ENCODE assay signal across 8 cellular contexts in genomic region chr2:144516417-144516980, GRCh38. TPM values are rescaled to one million over a fixed set of nuclear protein-coding genes. Genes with fewer than 3 reads are reported as not detected.
DNase-seq lines count a peak whose midpoint lies in the region; ATAC-seq, FAIRE-seq and TF ChIP-seq lines count a peak whose summit lies in the region.

No MANE protein-coding gene starts in this region.

- H3K4me1 ChIP-seq in psoas muscle: peaks cover 19% of the 10 kb centered on the region

- H3K27me3 Mint-ChIP-seq in activated CD4-positive, alpha-beta T cell treated with anti-CD3 and anti-CD28 coated beads, Interleukin-2, amount 10 ng/mL, durations not matched to agents 7 days and 5 days: peaks cover 63% of the 10 kb centered on the region
- H3K27me3 Mint-ChIP-seq in activated CD4-positive, alpha-beta memory T cell treated with anti-CD3 and anti-CD28 coated beads, Interleukin-2, amount 10 ng/mL, durations not matched to agents 7 days and 5 days: peaks cover 43% of the 10 kb centered on the region
- peaks cover 11% of the 10 kb centered on the region for H3K27me3 Mint-ChIP-seq in glutamatergic neuron (ENCODE audit: unreplicated experiment)

- CTCF ChIA-PET in activated CD4-positive, alpha-beta T cell treated with anti-CD3 and anti-CD28 coated beads, Interleukin-2, amount 10 ng/mL, durations not matched to agents 7 days and 5 days (lab: Charles Lee): no interaction called here
- CTCF ChIA-PET in activated CD4-positive, alpha-beta memory T cell treated with anti-CD3 and anti-CD28 coated beads, Interleukin-2, amount 10 ng/mL, durations not matched to agents 7 days and 5 days (lab: Charles Lee): no interaction called here

- ATAC-seq in HG03066 (IDR thresholded peaks at IDR 0.05; ENCODE audit: low read depth, unreplicated experiment): peak; percentile 14
- ATAC-seq in psoas muscle: peak; percentile 36 to 41 (median 36)

- H3K36me3 ChIP-seq in psoas muscle (ENCODE audit: insufficient read depth in 1 of 2, low read depth in 1 of 2): no peaks in the 10 kb centered on the region

- peaks cover 2% of the 10 kb centered on the region for H3K36me3 Mint-ChIP-seq in activated CD4-positive, alpha-beta T cell treated with anti-CD3 and anti-CD28 coated beads, Interleukin-2, amount 10 ng/mL, durations not matched to agents 7 days and 5 days (ENCODE audit: low read depth)
- H3K36me3 Mint-ChIP-seq in activated CD4-positive, alpha-beta memory T cell treated with anti-CD3 and anti-CD28 coated beads, Interleukin-2, amount 10 ng/mL, durations not matched to agents 7 days and 5 days (ENCODE audit: low read depth): peaks cover 22% of the 10 kb centered on the region
- H3K36me3 Mint-ChIP-seq in glutamatergic neuron (ENCODE audit: unreplicated experiment): peaks cover 6% of the 10 kb centered on the region

- WGBS in psoas muscle, 3 donors: 0 to 1% (median 0%) methylated on average over 38 to 57 of the region's 57 CpGs

- no peaks in the 10 kb centered on the region for H3K9me3 Mint-ChIP-seq in activated CD4-positive, alpha-beta T cell treated with anti-CD3 and anti-CD28 coated beads, Interleukin-2, amount 10 ng/mL, durations not matched to agents 7 days and 5 days
- no peaks in the 10 kb centered on the region for H3K9me3 Mint-ChIP-seq in activated CD4-positive, alpha-beta memory T cell treated with anti-CD3 and anti-CD28 coated beads, Interleukin-2, amount 10 ng/mL, durations not matched to agents 7 days and 5 days
- peaks cover 13% of the 10 kb centered on the region for H3K9me3 Mint-ChIP-seq in glutamatergic neuron (ENCODE audit: unreplicated experiment)

- no peak for TF ChIP-seq CTCF in glutamatergic neuron (IDR thresholded peaks at IDR 0.05; ENCODE audit: partially characterized antibody, unreplicated experiment)
- no peak for TF ChIP-seq CTCF in psoas muscle (IDR thresholded peaks at IDR 0.05)
- TF ChIP-seq CTCF in GM13976 (IDR thresholded peaks at IDR 0.05; ENCODE audit: borderline replicate concordance, control extremely low read depth, extremely low read depth, insufficient read depth, missing control alignments): no peak
- TF ChIP-seq CTCF in D721Med (IDR thresholded peaks at IDR 0.05; ENCODE audit: insufficient read depth, missing control alignments): no peak

- H3K4me1 Mint-ChIP-seq in activated CD4-positive, alpha-beta T cell treated with anti-CD3 and anti-CD28 coated beads, Interleukin-2, amount 10 ng/mL, durations not matched to agents 7 days and 5 days: peaks cover 14% of the 10 kb centered on the region
- peaks cover 21% of the 10 kb centered on the region for H3K4me1 Mint-ChIP-seq in activated CD4-positive, alpha-beta memory T cell treated with anti-CD3 and anti-CD28 coated beads, Interleukin-2, amount 10 ng/mL, durations not matched to agents 7 days and 5 days
- peaks cover 40% of the 10 kb centered on the region for H3K4me1 Mint-ChIP-seq in glutamatergic neuron (ENCODE audit: low read depth, unreplicated experiment)

- no peak for FAIRE-seq in D721Med (lab: Jason Lieb, UNC)

- peak overlapping the region; percentile 96 for H3K27ac ChIP-seq in psoas muscle

- intact Hi-C loops in psoas muscle (cut with DNase I): loop anchor here in 1 of 2 donors (5.0 to 10.0 kb wide), 3 partner anchors 112 to 362 kb away; a partner anchor contains a TSS

- peak overlapping the region; percentile 75 for H3K4me3 Mint-ChIP-seq in activated CD4-positive, alpha-beta T cell treated with anti-CD3 and anti-CD28 coated beads, Interleukin-2, amount 10 ng/mL, durations not matched to agents 7 days and 5 days
- H3K4me3 Mint-ChIP-seq in activated CD4-positive, alpha-beta memory T cell treated with anti-CD3 and anti-CD28 coated beads, Interleukin-2, amount 10 ng/mL, durations not matched to agents 7 days and 5 days: peak overlapping the region; percentile 81
- H3K4me3 Mint-ChIP-seq in glutamatergic neuron (ENCODE audit: unreplicated experiment): peak overlapping the region; percentile 92

- H3K9me3 ChIP-seq in psoas muscle: no peaks in the 10 kb centered on the region

- no peak for DNase-seq in activated CD4-positive, alpha-beta T cell treated with anti-CD3 and anti-CD28 coated beads, Interleukin-2, amount 10 ng/mL, durations not matched to agents 7 days and 5 days
- no peak for DNase-seq in activated CD4-positive, alpha-beta T cell treated with anti-CD3 and anti-CD28 coated beads, Interleukin-2, amount 50 U/mL, for 48 hours
- peak; percentile 30 for DNase-seq in activated CD4-positive, alpha-beta memory T cell treated with anti-CD3 and anti-CD28 coated beads, Interleukin-2, amount 10 ng/mL, durations not matched to agents 7 days and 5 days
- peak; percentile 35 for DNase-seq in glutamatergic neuron
- DNase-seq in psoas muscle: peak; percentile 45 to 66
- no peak for DNase-seq in GM13976 (ENCODE audit: low spot score)
- no peak for DNase-seq in D721Med (ENCODE audit: insufficient read length, low spot score)

- peak overlapping the region; percentile 89 for H3K4me3 ChIP-seq in psoas muscle

- POLR2A ChIA-PET in activated CD4-positive, alpha-beta T cell treated with anti-CD3 and anti-CD28 coated beads, Interleukin-2, amount 10 ng/mL, durations not matched to agents 7 days and 5 days (lab: Charles Lee): no interaction called here
- POLR2A ChIA-PET in activated CD4-positive, alpha-beta memory T cell treated with anti-CD3 and anti-CD28 coated beads, Interleukin-2, amount 10 ng/mL, durations not matched to agents 7 days and 5 days (lab: Charles Lee): interaction anchor here (1.0 to 1.6 kb wide), 3 partner anchors 19 to 177 kb away, joined by 3 to 4 read pairs (median 3); no protein-coding TSS in a partner anchor

- H3K27ac Mint-ChIP-seq in activated CD4-positive, alpha-beta T cell treated with anti-CD3 and anti-CD28 coated beads, Interleukin-2, amount 10 ng/mL, durations not matched to agents 7 days and 5 days: peak overlapping the region; percentile 37
- H3K27ac Mint-ChIP-seq in activated CD4-positive, alpha-beta memory T cell treated with anti-CD3 and anti-CD28 coated beads, Interleukin-2, amount 10 ng/mL, durations not matched to agents 7 days and 5 days: peak overlapping the region; percentile 66
- H3K27ac Mint-ChIP-seq in glutamatergic neuron (ENCODE audit: unreplicated experiment): peak overlapping the region; percentile 95

- no peaks in the 10 kb centered on the region for H3K27me3 ChIP-seq in psoas muscle (ENCODE audit: insufficient read depth in 3 of 3, low read length in 2 of 3)

- in situ Hi-C loops in GM13976 (cut with MboI; ENCODE audit: low sequenced_read_pairs, unreplicated experiment): no loop called here

RNA-seq across cellular contexts. Expression of gene ZEB2, which starts 3.4 kb away (rescaled TPM):
- total RNA-seq in activated CD4-positive, alpha-beta T cell treated with anti-CD3 and anti-CD28 coated beads, Interleukin-2, amount 10 ng/mL, durations not matched to agents 7 days and 5 days: 1 to 10 TPM; 3.3 to 3.5 TPM
- 10 to 100 TPM; 19.4 to 20.6 TPM for total RNA-seq in activated CD4-positive, alpha-beta memory T cell treated with anti-CD3 and anti-CD28 coated beads, Interleukin-2, amount 10 ng/mL, durations not matched to agents 7 days and 5 days
- total RNA-seq in glutamatergic neuron (ENCODE audit: unreplicated experiment): 121 TPM
- 10 to 100 TPM; 23.3 to 48.7 (median 37.9) TPM for total RNA-seq in psoas muscle
- 10 to 100 TPM; 11.6 to 18.1 (median 11.7) TPM for polyA plus RNA-seq in psoas muscle

Comparison
In these comparisons a context has a peak if more than half of its experiments do, and no peak if none do; other contexts are left out.
1. DNase-seq: peak in activated CD4-positive, alpha-beta memory T cell treated with anti-CD3 and anti-CD28 coated beads, Interleukin-2, amount 10 ng/mL, durations not matched to agents 7 days and 5 days (single experiment), glutamatergic neuron (single experiment) and psoas muscle (2 of 2); none in activated CD4-positive, alpha-beta T cell treated with anti-CD3 and anti-CD28 coated beads, Interleukin-2, amount 10 ng/mL, durations not matched to agents 7 days and 5 days (single experiment), activated CD4-positive, alpha-beta T cell treated with anti-CD3 and anti-CD28 coated beads, Interleukin-2, amount 50 U/mL, for 48 hours (0 of 2), GM13976 (single experiment) and D721Med (single experiment).
2. H3K27ac Mint-ChIP-seq: peak in every context shown above with its lines; median percentile 95 in glutamatergic neuron; 66 in activated CD4-positive, alpha-beta memory T cell treated with anti-CD3 and anti-CD28 coated beads, Interleukin-2, amount 10 ng/mL, durations not matched to agents 7 days and 5 days; 37 in activated CD4-positive, alpha-beta T cell treated with anti-CD3 and anti-CD28 coated beads, Interleukin-2, amount 10 ng/mL, durations not matched to agents 7 days and 5 days.
3. RNA of gene ZEB2, which starts 3.4 kb away (total RNA-seq): 121 TPM in glutamatergic neuron (single experiment), 23.3 to 48.7 TPM in psoas muscle and 19.4 to 20.6 TPM in activated CD4-positive, alpha-beta memory T cell treated with anti-CD3 and anti-CD28 coated beads, Interleukin-2, amount 10 ng/mL, durations not matched to agents 7 days and 5 days; 3.3 to 3.5 TPM in activated CD4-positive, alpha-beta T cell treated with anti-CD3 and anti-CD28 coated beads, Interleukin-2, amount 10 ng/mL, durations not matched to agents 7 days and 5 days; every median in the first group is over 4 times any median in the second.
4. Peak in every context shown above with its lines, with median percentiles within 50 percentile points of each other: H3K4me3 Mint-ChIP-seq.